22 cellular contexts compared by ENCODE assay signal in genomic region chr2:857937-858336, GRCh38.
DNase-seq lines count a peak whose midpoint lies in the region; ATAC-seq lines count a peak whose summit lies in the region.
"Had no signal": no experiment of that assay in that cellular context is flagged by ENCODE, and none has a peak within 500 bp of the region (broad histone marks: within the 10 kb centered on the region; RNA-seq: fewer than 3 reads in every experiment).

No MANE protein-coding gene starts in this region.

- H3K9ac ChIP-seq in BLaER1 = no peak overlapping the region
- peak overlapping the region; percentile 25 for H3K9ac ChIP-seq in trophoblast cell (ENCODE audit: low read length)
- H3K9ac ChIP-seq in mesendoderm (ENCODE audit: low read length) = no peak overlapping the region

- no peak overlapping the region for H4K8ac ChIP-seq in trophoblast cell (ENCODE audit: low read depth, low read length)
- H4K8ac ChIP-seq in mesendoderm (ENCODE audit: low read depth, low read length) = no peak overlapping the region

- H3K36me3 ChIP-seq in BLaER1 (no peaks in the 10 kb centered on the region), KOPT-K1 (ENCODE audit: insufficient read depth, low read length) (peaks cover 9% of the 10 kb centered on the region; the same call in 1 of the 2 replicates), trophoblast cell (ENCODE audit: control insufficient read depth in 1 of 2, insufficient read depth in 2 of 2, low read length in 2 of 2) (no peaks in the 10 kb centered on the region), mesendoderm (ENCODE audit: control insufficient read depth, insufficient read depth, low read length) (no peaks in the 10 kb centered on the region)
- H3K36me3 ChIP-seq: BE2C had no signal

- H2BK12ac ChIP-seq in trophoblast cell (ENCODE audit: low read length) = no peak overlapping the region

- H3K27ac ChIP-seq in BLaER1 (no peak overlapping the region), KOPT-K1 (ENCODE audit: low read depth, low read length, poor library complexity, severe bottlenecking) (peak overlapping the region; percentile 23), trophoblast cell (ENCODE audit: low read depth, low read length) (no peak overlapping the region), mesendoderm (ENCODE audit: low read depth, low read length) (no peak overlapping the region)

- no peak overlapping the region for H2BK15ac ChIP-seq in mesendoderm (replicated peaks; ENCODE audit: low read depth)

- WGBS in trophoblast cell (ENCODE audit: extremely low coverage, insufficient coverage, insufficient read length) = no CpG with 5 or more reads among the region's 6 CpGs
- WGBS in mesendoderm (ENCODE audit: extremely low coverage, insufficient coverage, low lambda C conversion rate) = no CpG with 5 or more reads among the region's 6 CpGs

- H3K4me3 ChIP-seq in BLaER1 = no peak overlapping the region
- no peak overlapping the region for H3K4me3 ChIP-seq in trophoblast cell (ENCODE audit: low read depth, low read length)
- H3K4me3 ChIP-seq in mesendoderm (ENCODE audit: low read length) = no peak overlapping the region

- DNase-seq in mesenteric fat pad (ENCODE audit: low spot score) = peak; percentile 55
- no peak for DNase-seq in trophoblast cell
- no peak for DNase-seq in mesendoderm
- DNase-seq in stimulated activated naive CD8-positive, alpha-beta T cell treated with anti-CD3 and anti-CD28 coated beads, Interleukin-15, amount 100 ng/mL, for 72 hours = no peak
- no peak for DNase-seq in AG08395 (ENCODE audit: low spot score)
- no peak for DNase-seq in hepatic stellate cell (ENCODE audit: low spot score)
- DNase-seq: 8988T; BE2C; CD4-positive, alpha-beta memory T cell; DMS153; DMS79; GF-D8; GOT3; H7; HFFc6; KBM-7 had no signal

- H3K9me3 Mint-ChIP-seq in stimulated activated naive CD8-positive, alpha-beta T cell treated with anti-CD3 and anti-CD28 coated beads, Interleukin-15, amount 100 ng/mL, for 72 hours = peaks cover 15 to 20% of the 10 kb centered on the region in 2 donors
- H3K9me3 Mint-ChIP-seq: IgD-negative memory B cell had no signal

- H2BK120ac ChIP-seq in trophoblast cell (ENCODE audit: insufficient read depth, low read length, poor library complexity) = no peak overlapping the region
- no peak overlapping the region for H2BK120ac ChIP-seq in mesendoderm (ENCODE audit: low read depth, low read length)

- H2BK5ac ChIP-seq in trophoblast cell (ENCODE audit: low read depth, low read length, poor library complexity) (no peak overlapping the region), mesendoderm (ENCODE audit: low read length) (no peak overlapping the region)

- H2AFZ ChIP-seq in trophoblast cell (ENCODE audit: insufficient read depth, low read length, poor library complexity) = no peak overlapping the region

- H3K27me3 ChIP-seq in BLaER1 (no peaks in the 10 kb centered on the region), trophoblast cell (ENCODE audit: insufficient read depth, low read length) (no peaks in the 10 kb centered on the region), mesendoderm (ENCODE audit: insufficient read depth, low read length, poor library complexity) (no peaks in the 10 kb centered on the region)
- H3K27me3 ChIP-seq: BE2C had no signal

- no peaks in the 10 kb centered on the region for H4K20me1 ChIP-seq in BLaER1

- no peak overlapping the region for H4K5ac ChIP-seq in mesendoderm (ENCODE audit: low read length)

- peak overlapping the region; percentile 43 for H3K4me2 ChIP-seq in BLaER1
- no peak overlapping the region for H3K4me2 ChIP-seq in trophoblast cell (ENCODE audit: low read length)
- H3K4me2 ChIP-seq in mesendoderm (ENCODE audit: low read length) = no peak overlapping the region

- no peak overlapping the region for H3K14ac ChIP-seq in trophoblast cell (ENCODE audit: low read length)

- no peaks in the 10 kb centered on the region for H3K79me2 ChIP-seq in trophoblast cell (ENCODE audit: control insufficient read depth, insufficient read depth, low read length, poor library complexity)
- H3K79me2 ChIP-seq in mesendoderm (ENCODE audit: control insufficient read depth, insufficient read depth, low read length) = no peaks in the 10 kb centered on the region

- H2AK5ac ChIP-seq in trophoblast cell (ENCODE audit: low read length) (no peak overlapping the region), mesendoderm (ENCODE audit: low read length) (no peak overlapping the region)

- H3K27ac Mint-ChIP-seq in stimulated activated naive CD8-positive, alpha-beta T cell treated with anti-CD3 and anti-CD28 coated beads, Interleukin-15, amount 100 ng/mL, for 72 hours = no peak overlapping the region
- H3K27ac Mint-ChIP-seq: CD14-positive monocyte; CD4-positive, alpha-beta memory T cell; HFFc6; IgD-negative memory B cell had no signal

- no peak overlapping the region for H3K18ac ChIP-seq in trophoblast cell (ENCODE audit: low read length)
- H3K18ac ChIP-seq in mesendoderm (ENCODE audit: low read length) = no peak overlapping the region

- no peak for ATAC-seq in stimulated activated naive CD8-positive, alpha-beta T cell treated with anti-CD3 and anti-CD28 coated beads, Interleukin-15, amount 100 ng/mL, for 72 hours
- ATAC-seq: HCT116, HepG2 had no signal

- H3K23ac ChIP-seq in trophoblast cell (ENCODE audit: low read length) (no peak overlapping the region), mesendoderm (ENCODE audit: low read length) (no peak overlapping the region)

- peaks cover 20% of the 10 kb centered on the region for H3K4me1 Mint-ChIP-seq in stimulated activated naive CD8-positive, alpha-beta T cell treated with anti-CD3 and anti-CD28 coated beads, Interleukin-15, amount 100 ng/mL, for 72 hours

- H3K4ac ChIP-seq in trophoblast cell (ENCODE audit: low read depth, low read length) (no peak overlapping the region), mesendoderm (ENCODE audit: low read depth, low read length) (no peak overlapping the region)

- H4K91ac ChIP-seq in trophoblast cell (ENCODE audit: low read depth, low read length) = no peak overlapping the region

- H3K79me1 ChIP-seq in trophoblast cell (ENCODE audit: low read length) = no peaks in the 10 kb centered on the region
- no peaks in the 10 kb centered on the region for H3K79me1 ChIP-seq in mesendoderm (ENCODE audit: low read length)

- H3K4me1 ChIP-seq in BLaER1 (peaks cover 58% of the 10 kb centered on the region), trophoblast cell (ENCODE audit: control insufficient read depth in 1 of 2, insufficient read depth in 2 of 2, low read length in 2 of 2) (no peaks in the 10 kb centered on the region), mesendoderm (ENCODE audit: control insufficient read depth, low read depth, low read length) (no peaks in the 10 kb centered on the region)
- H3K4me1 ChIP-seq: BE2C had no signal

- no peaks in the 10 kb centered on the region for H3K27me3 Mint-ChIP-seq in stimulated activated naive CD8-positive, alpha-beta T cell treated with anti-CD3 and anti-CD28 coated beads, Interleukin-15, amount 100 ng/mL, for 72 hours
- H3K27me3 Mint-ChIP-seq: CD4-positive, alpha-beta memory T cell had no signal

- H4K12ac ChIP-seq in trophoblast cell (ENCODE audit: low read depth, low read length) = no peak overlapping the region

- no peak overlapping the region for H3K56ac ChIP-seq in mesendoderm (ENCODE audit: low read length)

- H3K9me3 ChIP-seq in BLaER1 (peaks cover 23% of the 10 kb centered on the region), KOPT-K1 (ENCODE audit: insufficient read depth, low read length, poor library complexity, severe bottlenecking) (peaks cover 13% of the 10 kb centered on the region), trophoblast cell (ENCODE audit: insufficient read depth, low read depth, low read length) (peaks cover 3% of the 10 kb centered on the region)
- H3K9me3 ChIP-seq: BE2C had no signal

- H3K4me3 Mint-ChIP-seq in stimulated activated naive CD8-positive, alpha-beta T cell treated with anti-CD3 and anti-CD28 coated beads, Interleukin-15, amount 100 ng/mL, for 72 hours = no peak overlapping the region
- H3K4me3 Mint-ChIP-seq: CD14-positive monocyte; CD4-positive, alpha-beta memory T cell; HFFc6; IgD-negative memory B cell had no signal
